ENCODE assay signal across 10 cellular contexts in genomic region chr18:59547691-59548182, GRCh38.
DNase-seq lines count a peak whose midpoint lies in the region; ATAC-seq and TF ChIP-seq lines count a peak whose summit lies in the region.
"Had no signal": no experiment of that assay in that cellular context is flagged by ENCODE, and none has a peak within 500 bp of the region (broad histone marks: within the 10 kb centered on the region; RNA-seq: fewer than 3 reads in every experiment).

No MANE protein-coding gene starts in this region.

- H3K36me3 Mint-ChIP-seq in neural progenitor cell (no peaks in the 10 kb centered on the region), Calu3 (ENCODE audit: insufficient read depth, unreplicated experiment) (no peaks in the 10 kb centered on the region), Caco-2 (ENCODE audit: insufficient read depth, unreplicated experiment) (no peaks in the 10 kb centered on the region)
- H3K36me3 Mint-ChIP-seq: activated naive CD8-positive, alpha-beta T cell; natural killer cell had no signal

- H3K27ac ChIP-seq in neural progenitor cell, result no peak overlapping the region

- POLR2A ChIA-PET in Caco-2 (lab: Charles Lee), result no interaction called here

- no peak for ATAC-seq in GM19455 (IDR thresholded peaks at IDR 0.05; ENCODE audit: unreplicated experiment)
- ATAC-seq: natural killer cell had no signal

- intact Hi-C loops in Calu3 (cut with micrococcal nuclease; ENCODE audit: unreplicated experiment) (no loop called here), Caco-2 (cut with micrococcal nuclease; ENCODE audit: unreplicated experiment) (no loop called here)

- H3K27ac Mint-ChIP-seq in neural progenitor cell (no peak overlapping the region), Calu3 (ENCODE audit: unreplicated experiment) (no peak overlapping the region), Caco-2 (ENCODE audit: unreplicated experiment) (no peak overlapping the region)
- H3K27ac Mint-ChIP-seq: activated naive CD8-positive, alpha-beta T cell; natural killer cell had no signal

- no peaks in the 10 kb centered on the region for H3K9me3 Mint-ChIP-seq in neural progenitor cell
- H3K9me3 Mint-ChIP-seq in Calu3 (ENCODE audit: low read depth, unreplicated experiment), result no peaks in the 10 kb centered on the region
- no peaks in the 10 kb centered on the region for H3K9me3 Mint-ChIP-seq in Caco-2 (ENCODE audit: unreplicated experiment)

- H3K9me3 ChIP-seq in neural progenitor cell (ENCODE audit: low read depth) (no peaks in the 10 kb centered on the region), Caco-2 (no peaks in the 10 kb centered on the region)

- H3K4me1 ChIP-seq in neural progenitor cell (peaks cover 9% of the 10 kb centered on the region), Caco-2 (no peaks in the 10 kb centered on the region)

- H3K27me3 Mint-ChIP-seq in neural progenitor cell (ENCODE audit: insufficient read depth, low read depth) (peaks cover 5% of the 10 kb centered on the region), Calu3 (ENCODE audit: unreplicated experiment) (peaks cover 25% of the 10 kb centered on the region), Caco-2 (ENCODE audit: insufficient read depth, unreplicated experiment) (no peaks in the 10 kb centered on the region)

- H3F3A ChIP-seq in neural progenitor cell (ENCODE audit: low read depth), result no peaks in the 10 kb centered on the region

- TF ChIP-seq CTCF in neural progenitor cell (IDR thresholded peaks at IDR 0.05) (no peak), Calu3 (IDR thresholded peaks at IDR 0.05; ENCODE audit: unreplicated experiment) (no peak), Caco-2 (IDR thresholded peaks at IDR 0.05; ENCODE audit: insufficient read depth in 1 of 2, low read depth in 1 of 2, low read length in 1 of 2, severe bottlenecking in 1 of 2, unreplicated experiment in 1 of 2) (no peak)

- peak overlapping the region; percentile 48 for H2AFZ ChIP-seq in neural progenitor cell (replicated peaks)

- H3K4me3 Mint-ChIP-seq in neural progenitor cell (no peak overlapping the region), Calu3 (ENCODE audit: low read depth, unreplicated experiment) (no peak overlapping the region), Caco-2 (ENCODE audit: unreplicated experiment) (no peak overlapping the region)
- H3K4me3 Mint-ChIP-seq: activated naive CD8-positive, alpha-beta T cell; natural killer cell had no signal

- no peaks in the 10 kb centered on the region for H4K20me1 ChIP-seq in neural progenitor cell (ENCODE audit: low read depth)

- BruUV-seq in Calu3 (replicated peaks; lab: Mats Ljungman, UMichigan) (no TSS peak), Caco-2 (replicated peaks; lab: Mats Ljungman, UMichigan) (no TSS peak)

- no peaks in the 10 kb centered on the region for H3K79me2 ChIP-seq in neural progenitor cell (ENCODE audit: low read depth)

- no peaks in the 10 kb centered on the region for H3K36me3 ChIP-seq in neural progenitor cell
- no peaks in the 10 kb centered on the region for H3K36me3 ChIP-seq in Caco-2 (ENCODE audit: control insufficient read depth, insufficient read depth, low read length)

- DNase-seq in Daoy (ENCODE audit: low read depth) (peak; percentile 74), MV-4-11 (lab: John Stamatoyannopoulos, UW) (peak; percentile 77), erythroblast (lab: John Stamatoyannopoulos, UW) (peak; percentile 33 to 61), neural progenitor cell (ENCODE audit: low spot score) (peak; percentile 24), Calu3 (no peak), amniotic stem cell (lab: John Stamatoyannopoulos, UW) (no peak), Caco-2 (no peak)
- DNase-seq: natural killer cell had no signal

- H3K4me1 Mint-ChIP-seq in neural progenitor cell (peaks cover 9% of the 10 kb centered on the region), Calu3 (ENCODE audit: low read depth, unreplicated experiment) (peaks cover 8% of the 10 kb centered on the region), Caco-2 (ENCODE audit: low read depth, unreplicated experiment) (no peaks in the 10 kb centered on the region)
- H3K4me1 Mint-ChIP-seq: natural killer cell had no signal

- H3K27me3 ChIP-seq in neural progenitor cell (no peaks in the 10 kb centered on the region), Caco-2 (replicated peaks; ENCODE audit: control insufficient read depth, insufficient read depth, low read length) (no peaks in the 10 kb centered on the region)

- CTCF ChIA-PET in Calu3 (lab: Charles Lee), result no interaction called here
- CTCF ChIA-PET in Caco-2 (lab: Charles Lee), result no interaction called here

- no peak overlapping the region for H3K4me2 ChIP-seq in neural progenitor cell

- H3K9ac ChIP-seq in neural progenitor cell, result no peak overlapping the region

- TF ChIP-seq POLR2A in erythroblast (IDR thresholded peaks at IDR 0.05; ENCODE audit: low read length), result no peak

- H3K4me3 ChIP-seq in neural progenitor cell (no peak overlapping the region), Caco-2 (ENCODE audit: low read depth, low read length) (no peak overlapping the region)

Comparison
In these comparisons a context has a peak if more than half of its experiments do, and no peak if none do; other contexts are left out.
1. DNase-seq: peak in Daoy (single experiment), MV-4-11 (single experiment), erythroblast (2 of 2) and neural progenitor cell (single experiment); none in Calu3 (single experiment), amniotic stem cell (single experiment) and Caco-2 (0 of 2).